In the genomic region with DNA sequence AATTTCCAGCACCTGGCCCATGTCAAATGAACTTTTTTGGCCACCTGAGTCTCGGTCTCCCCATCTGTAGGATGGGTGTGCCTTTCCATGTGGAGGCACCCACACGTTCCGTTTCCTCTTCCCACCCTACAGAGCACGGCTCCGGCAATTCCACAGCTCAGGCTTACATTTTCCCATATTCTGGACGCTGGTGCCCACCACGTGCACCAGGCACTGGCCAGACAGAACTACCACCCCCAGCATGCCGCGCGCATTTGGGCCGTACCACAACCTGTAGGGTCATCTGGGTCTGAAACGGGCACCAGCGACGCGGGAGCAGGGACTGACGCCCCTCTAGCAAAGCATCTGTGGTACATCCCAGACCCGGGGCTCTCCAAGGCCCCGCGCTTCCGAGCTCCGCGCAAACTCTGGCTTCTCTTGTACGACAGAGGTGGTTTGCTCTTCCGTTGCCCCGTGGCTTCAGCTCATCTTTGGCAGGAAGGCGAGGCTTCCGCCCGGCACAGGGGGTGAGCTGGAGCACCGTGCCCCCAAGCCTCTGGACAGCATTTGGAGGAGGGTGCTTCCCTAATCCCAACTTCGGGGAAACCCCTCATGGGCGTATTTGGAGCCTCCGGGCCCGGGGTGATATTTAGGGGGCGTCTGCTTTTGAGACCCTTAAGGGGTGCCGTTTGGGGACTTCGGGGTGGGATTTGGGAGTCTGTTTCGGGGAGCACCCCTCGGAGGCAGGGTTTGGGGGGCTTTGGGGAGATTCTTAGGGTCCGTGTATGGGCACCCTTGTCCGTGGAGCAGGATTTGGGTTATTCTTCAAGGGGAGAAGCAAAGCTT, we compare ENCODE assay signal across 8 cellular contexts. TPM values are rescaled to one million over a fixed set of nuclear protein-coding genes. Genes with fewer than 3 reads are reported as not detected.
DNase-seq lines count a peak whose midpoint lies in the region; ATAC-seq, FAIRE-seq and TF ChIP-seq lines count a peak whose summit lies in the region.

No MANE protein-coding gene starts in this region.

- peak overlapping the region; percentile 57 for H3K4me3 ChIP-seq in fibroblast of mammary gland (ENCODE audit: control insufficient read depth, low read depth, low read length)

- ATAC-seq in GM21737 (IDR thresholded peaks at IDR 0.05; ENCODE audit: unreplicated experiment) (peak; percentile 57), natural killer cell (peak; percentile 75 to 89 (median 76))
- ATAC-seq in stimulated activated naive B cell treated with anti-CD40 and anti-IgM and Interleukin-4, amounts not matched to agents 10 μg/mL and 1 μg/mL and 100 μg/mL, for 72 hours (replicated peaks) = peak; percentile 76 to 84

- DNase-seq in DMS79 (lab: John Stamatoyannopoulos, UW) (peak; percentile 74), Kasumi-1 (lab: John Stamatoyannopoulos, UW) (peak; percentile 86 to 88), RCC 7860 (ENCODE audit: low spot score) (peak; percentile 86), activated T-helper 1 cell treated with Interleukin-2 at 50 U/mL for 16 hours (ENCODE audit: low read depth) (peak; percentile 66), fibroblast of mammary gland (ENCODE audit: low read depth) (peak; percentile 93), natural killer cell (peak; percentile 64)
- DNase-seq in stimulated activated naive B cell treated with anti-CD40 and anti-IgM and Interleukin-4, amounts not matched to agents 10 μg/mL and 1 μg/mL and 100 μg/mL, for 72 hours = peak; percentile 85

- TF ChIP-seq CTCF in fibroblast of mammary gland (conservative IDR thresholded peaks at IDR 0.05; ENCODE audit: control insufficient read depth, insufficient read depth, low read depth, low read length) (no peak), natural killer cell (IDR thresholded peaks at IDR 0.05) (no peak)

- FAIRE-seq in RCC 7860 (lab: Jason Lieb, UNC) = peak; percentile 75

- H3K4me1 Mint-ChIP-seq in natural killer cell = peaks cover 29 to 32% of the 10 kb centered on the region in 2 donors
- peaks cover 30 to 41% of the 10 kb centered on the region in 2 donors for H3K4me1 Mint-ChIP-seq in stimulated activated naive B cell treated with anti-CD40 and anti-IgM and Interleukin-4, amounts not matched to agents 10 μg/mL and 1 μg/mL and 100 μg/mL, for 72 hours

- no peaks in the 10 kb centered on the region for H3K36me3 Mint-ChIP-seq in natural killer cell
- peaks cover 7 to 15% of the 10 kb centered on the region in 2 donors for H3K36me3 Mint-ChIP-seq in stimulated activated naive B cell treated with anti-CD40 and anti-IgM and Interleukin-4, amounts not matched to agents 10 μg/mL and 1 μg/mL and 100 μg/mL, for 72 hours

- H3K4me3 Mint-ChIP-seq in natural killer cell = peak overlapping the region; percentile 94
- peak overlapping the region; percentile 96 for H3K4me3 Mint-ChIP-seq in stimulated activated naive B cell treated with anti-CD40 and anti-IgM and Interleukin-4, amounts not matched to agents 10 μg/mL and 1 μg/mL and 100 μg/mL, for 72 hours

- H3K27ac Mint-ChIP-seq in natural killer cell = peak overlapping the region; percentile 93 to 95
- H3K27ac Mint-ChIP-seq in stimulated activated naive B cell treated with anti-CD40 and anti-IgM and Interleukin-4, amounts not matched to agents 10 μg/mL and 1 μg/mL and 100 μg/mL, for 72 hours = peak overlapping the region; percentile 98

- H3K27me3 Mint-ChIP-seq in natural killer cell (ENCODE audit: low read depth in 2 of 2) = no peaks in the 10 kb centered on the region
- H3K27me3 Mint-ChIP-seq in stimulated activated naive B cell treated with anti-CD40 and anti-IgM and Interleukin-4, amounts not matched to agents 10 μg/mL and 1 μg/mL and 100 μg/mL, for 72 hours = peaks cover 0 to 7% of the 10 kb centered on the region in 2 donors

- H3K9me3 Mint-ChIP-seq in natural killer cell = no peaks in the 10 kb centered on the region
- no peaks in the 10 kb centered on the region for H3K9me3 Mint-ChIP-seq in stimulated activated naive B cell treated with anti-CD40 and anti-IgM and Interleukin-4, amounts not matched to agents 10 μg/mL and 1 μg/mL and 100 μg/mL, for 72 hours

- intact Hi-C loops in natural killer cell (cut with micrococcal nuclease) = loop anchor here (5.0 to 10.0 kb wide), 3 partner anchors 172 to 832 kb away; partner anchors contain the start of gene ZNF81

RNA-seq across cellular contexts. Expression of gene UBA1, which starts 3.0 kb away (rescaled TPM):
- 100 to 1,000 TPM; 118 to 168 (median 120) TPM for total RNA-seq in natural killer cell

RNA-seq across cellular contexts. Expression of gene CDK16, which starts 27.8 kb away (rescaled TPM):
- 100 to 1,000 TPM; 112 to 140 (median 126) TPM for total RNA-seq in natural killer cell

RNA-seq across cellular contexts. Expression of gene USP11, which starts 42.2 kb away (rescaled TPM):
- total RNA-seq in natural killer cell = 100 to 1,000 TPM; 107 to 131 (median 108) TPM

RNA-seq across cellular contexts. Expression of gene RBM10, which starts 45.6 kb away (rescaled TPM):
- total RNA-seq in natural killer cell = 10 to 100 TPM; 37.5 to 43.7 (median 39.4) TPM

RNA-seq across cellular contexts. Expression of gene NDUFB11, which starts 46.2 kb away (rescaled TPM):
- 10 to 100 TPM; 38.2 to 43.3 (median 42.3) TPM for total RNA-seq in natural killer cell

Comparison
In these comparisons a context has a peak if more than half of its experiments do, and no peak if none do; other contexts are left out.
1. Peak in every context shown above with its lines: DNase-seq, ATAC-seq and H3K4me3 ChIP-seq.